1 cellular context compared by ENCODE assay signal in the genomic region with DNA sequence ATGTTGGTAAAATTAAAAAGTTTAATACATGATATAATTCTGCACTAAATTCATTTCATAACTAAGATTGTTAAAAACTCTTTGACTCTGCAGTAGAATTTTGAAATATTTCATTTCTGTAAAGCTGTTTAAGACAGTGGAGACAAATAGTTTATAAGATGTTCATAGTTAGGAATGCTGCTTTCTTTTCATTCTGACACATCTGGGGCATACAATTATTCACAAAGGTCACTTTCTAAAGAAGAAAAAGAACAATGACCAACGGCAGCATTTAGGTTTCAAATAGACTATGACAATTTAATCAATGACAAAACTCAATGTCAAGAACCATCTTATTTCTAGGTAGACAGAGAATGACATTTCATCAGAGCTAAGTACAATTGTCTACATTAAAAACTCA.
TF ChIP-seq lines count a peak whose summit lies in the region.

No MANE protein-coding gene starts in this region.

TF ChIP-seq in SK-N-SH, 30 proteins besides CTCF, POLR2A, EP300 and RAD21 (continued from another document):
- TF ChIP-seq, protein P1, sequence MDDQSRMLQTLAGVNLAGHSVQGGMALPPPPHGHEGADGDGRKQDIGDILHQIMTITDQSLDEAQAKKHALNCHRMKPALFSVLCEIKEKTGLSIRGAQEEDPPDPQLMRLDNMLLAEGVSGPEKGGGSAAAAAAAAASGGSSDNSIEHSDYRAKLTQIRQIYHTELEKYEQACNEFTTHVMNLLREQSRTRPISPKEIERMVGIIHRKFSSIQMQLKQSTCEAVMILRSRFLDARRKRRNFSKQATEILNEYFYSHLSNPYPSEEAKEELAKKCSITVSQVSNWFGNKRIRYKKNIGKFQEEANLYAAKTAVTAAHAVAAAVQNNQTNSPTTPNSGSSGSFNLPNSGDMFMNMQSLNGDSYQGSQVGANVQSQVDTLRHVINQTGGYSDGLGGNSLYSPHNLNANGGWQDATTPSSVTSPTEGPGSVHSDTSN (IDR thresholded peaks at IDR 0.05), result no peak
- no peak for TF ChIP-seq FOXM1 (IDR thresholded peaks at IDR 0.05; ENCODE audit: low read depth)
- TF ChIP-seq, protein P2, sequence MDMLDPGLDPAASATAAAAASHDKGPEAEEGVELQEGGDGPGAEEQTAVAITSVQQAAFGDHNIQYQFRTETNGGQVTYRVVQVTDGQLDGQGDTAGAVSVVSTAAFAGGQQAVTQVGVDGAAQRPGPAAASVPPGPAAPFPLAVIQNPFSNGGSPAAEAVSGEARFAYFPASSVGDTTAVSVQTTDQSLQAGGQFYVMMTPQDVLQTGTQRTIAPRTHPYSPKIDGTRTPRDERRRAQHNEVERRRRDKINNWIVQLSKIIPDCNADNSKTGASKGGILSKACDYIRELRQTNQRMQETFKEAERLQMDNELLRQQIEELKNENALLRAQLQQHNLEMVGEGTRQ (IDR thresholded peaks at IDR 0.05; ENCODE audit: borderline replicate concordance, low read depth, low read length), result no peak
TF ChIP-seq in SK-N-SH: peak in this region for 0.
